ENCODE assay signal across 9 cellular contexts in the genomic region with DNA sequence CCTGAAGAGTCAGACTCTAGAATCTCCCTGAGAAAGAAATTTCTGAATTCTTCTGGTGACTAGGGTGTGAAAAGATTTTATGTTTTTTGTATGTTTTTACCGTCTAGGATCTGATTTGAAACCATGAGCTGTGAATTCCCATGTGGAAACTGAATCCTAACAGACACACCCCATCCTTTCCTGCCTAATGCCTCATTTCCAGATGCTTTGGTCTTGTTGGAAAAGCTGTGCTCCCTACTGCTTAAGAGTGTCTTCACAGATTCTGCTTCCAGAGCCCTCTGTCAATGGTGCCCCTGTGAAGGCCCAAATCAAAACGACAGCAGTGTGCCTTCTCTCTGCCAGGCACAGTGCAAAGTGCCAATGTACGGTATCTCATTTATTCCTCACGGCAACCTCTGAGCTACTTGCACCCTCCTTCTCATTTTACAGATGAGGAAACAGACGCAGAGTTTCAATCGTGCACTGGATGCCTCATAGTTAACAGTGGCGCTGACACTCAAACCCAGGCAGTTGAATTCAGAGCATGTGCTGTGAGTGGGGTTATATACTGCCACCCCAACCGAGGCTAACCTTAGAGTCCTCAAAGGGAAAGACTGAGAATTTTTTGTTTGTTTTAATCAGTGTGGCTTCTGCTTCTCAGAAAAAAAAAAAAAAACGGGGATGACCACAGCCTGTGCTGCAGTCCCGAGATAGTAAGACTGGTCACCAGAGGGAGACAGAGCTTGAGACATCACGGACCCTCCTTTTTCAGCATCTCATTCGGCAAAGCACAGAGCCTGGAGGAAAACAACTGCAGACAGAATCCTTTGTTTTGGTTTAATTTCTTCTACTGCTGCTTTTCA.
DNase-seq lines count a peak whose midpoint lies in the region; ATAC-seq, FAIRE-seq and TF ChIP-seq lines count a peak whose summit lies in the region.
"Had no signal": no experiment of that assay in that cellular context is flagged by ENCODE, and none has a peak within 500 bp of the region (broad histone marks: within the 10 kb centered on the region; RNA-seq: fewer than 3 reads in every experiment).

No MANE protein-coding gene starts in this region.

- intact Hi-C loops in kidney (cut with DNase I) (no loop called here), transverse colon (cut with DNase I; ENCODE audit: low total_unique reads) (loop anchor here (10.0 kb wide), 1 partner anchor 874 kb away; no protein-coding TSS in a partner anchor)

- H3K27me3 ChIP-seq in transverse colon = no peaks in the 10 kb centered on the region

- 59 to 60% methylated on average over 1 to 12 of the region's 12 CpGs for WGBS in transverse colon (ENCODE audit: low coverage in 1 of 2), 2 donors

- H3K4me3 Mint-ChIP-seq in stimulated activated naive CD8-positive, alpha-beta T cell treated with anti-CD3 and anti-CD28 coated beads, Interleukin-15, amount 100 ng/mL, for 72 hours = no peak overlapping the region
- H3K4me3 Mint-ChIP-seq: dendritic cell treated with granulocyte-macrophage colony-stimulating factor and Interleukin-4, amounts not matched to agents 40 ng/mL and 50 ng/mL, for 4 days had no signal

- H3K9me3 ChIP-seq in kidney (ENCODE audit: control insufficient read depth in 1 of 2, low read length in 2 of 2) (no peaks in the 10 kb centered on the region), transverse colon (no peaks in the 10 kb centered on the region)

- TF ChIP-seq POLR2A in transverse colon (IDR thresholded peaks at IDR 0.05) = no peak

- in situ Hi-C loops in astrocyte of the spinal cord (cut with HindIII; ENCODE audit: low sequenced_read_pairs) (no loop called here), transverse colon (cut with MboI; ENCODE audit: low pct_ligation_motif_present in 1 of 4, low pct_unique_long_range_greater_than_20kb in 1 of 4, low sequenced_read_pairs in 3 of 4) (loop anchor here in 3 of 4 donors (25.0 kb wide), 4 partner anchors 837 to 1112 kb away; no protein-coding TSS in a partner anchor)

- H3K27me3 Mint-ChIP-seq in stimulated activated naive CD8-positive, alpha-beta T cell treated with anti-CD3 and anti-CD28 coated beads, Interleukin-15, amount 100 ng/mL, for 72 hours = peaks cover 15% of the 10 kb centered on the region

- no peak overlapping the region for H3K27ac ChIP-seq in kidney (ENCODE audit: low read depth in 2 of 2, low read length in 2 of 2)
- no peak overlapping the region for H3K27ac ChIP-seq in transverse colon

- no peak for TF ChIP-seq EP300 in transverse colon (IDR thresholded peaks at IDR 0.05; ENCODE audit: low read depth)

- H3K9me3 Mint-ChIP-seq in stimulated activated naive CD8-positive, alpha-beta T cell treated with anti-CD3 and anti-CD28 coated beads, Interleukin-15, amount 100 ng/mL, for 72 hours = no peaks in the 10 kb centered on the region
- H3K9me3 Mint-ChIP-seq: dendritic cell treated with granulocyte-macrophage colony-stimulating factor and Interleukin-4, amounts not matched to agents 40 ng/mL and 50 ng/mL, for 4 days had no signal

- H3K9ac ChIP-seq in kidney (ENCODE audit: low read length in 2 of 2) = no peak overlapping the region

- no peak overlapping the region for H3K27ac Mint-ChIP-seq in stimulated activated naive CD8-positive, alpha-beta T cell treated with anti-CD3 and anti-CD28 coated beads, Interleukin-15, amount 100 ng/mL, for 72 hours
- H3K27ac Mint-ChIP-seq: dendritic cell treated with granulocyte-macrophage colony-stimulating factor and Interleukin-4, amounts not matched to agents 40 ng/mL and 50 ng/mL, for 4 days had no signal

- H3K36me3 ChIP-seq in kidney (ENCODE audit: control insufficient read depth in 1 of 2, insufficient read depth in 2 of 2, low read length in 2 of 2) = no peaks in the 10 kb centered on the region
- H3K36me3 ChIP-seq in transverse colon = no peaks in the 10 kb centered on the region

- H3K4me1 ChIP-seq in kidney (ENCODE audit: control insufficient read depth in 1 of 2, insufficient read depth in 1 of 2, low read depth in 1 of 2, low read length in 2 of 2) = no peaks in the 10 kb centered on the region
- peaks cover 0 to 3% (median 0%) of the 10 kb centered on the region in 4 donors for H3K4me1 ChIP-seq in transverse colon

- H3K4me3 ChIP-seq in astrocyte of the spinal cord (ENCODE audit: low read depth, low read length) (no peak overlapping the region), kidney (ENCODE audit: low read length in 2 of 2) (no peak overlapping the region), transverse colon (no peak overlapping the region)

- H3K4me1 Mint-ChIP-seq in stimulated activated naive CD8-positive, alpha-beta T cell treated with anti-CD3 and anti-CD28 coated beads, Interleukin-15, amount 100 ng/mL, for 72 hours = no peaks in the 10 kb centered on the region

- DNase-seq in stimulated activated naive CD8-positive, alpha-beta T cell treated with anti-CD3 and anti-CD28 coated beads, Interleukin-15, amount 100 ng/mL, for 72 hours = peak in 1 of 2 donors; percentile 10
- DNase-seq in stimulated activated naive CD8-positive, alpha-beta T cell treated with anti-CD3 and anti-CD28 coated beads, Interleukin-15, Interleukin-2, amounts not matched to agents 100 U/mL and 50 U/mL, for 24 hours = no peak
- DNase-seq in MV-4-11 (lab: John Stamatoyannopoulos, UW) (peak; percentile 27), astrocyte of the spinal cord (ENCODE audit: low read depth, low spot score) (peak; percentile 60), kidney (no peak), transverse colon (no peak)

- FAIRE-seq in kidney (lab: Jason Lieb, UNC) = no peak

- TF ChIP-seq CTCF in astrocyte of the spinal cord (IDR thresholded peaks at IDR 0.05; ENCODE audit: low read depth, low read length) = peak; percentile 73
- TF ChIP-seq CTCF in kidney (IDR thresholded peaks at IDR 0.05; ENCODE audit: borderline replicate concordance, extremely low read depth, insufficient read depth) = peak; percentile 11
- TF ChIP-seq CTCF in transverse colon (IDR thresholded peaks at IDR 0.05) = peak in 3 of 5 experiments; percentile 15 to 36 (median 27)

- ATAC-seq in stimulated activated naive CD8-positive, alpha-beta T cell treated with anti-CD3 and anti-CD28 coated beads, Interleukin-15, amount 100 ng/mL, for 72 hours = peak; percentile 37
- no peak for ATAC-seq in stimulated activated naive CD8-positive, alpha-beta T cell treated with anti-CD3 and anti-CD28 coated beads, Interleukin-15, Interleukin-2, amounts not matched to agents 100 U/mL and 50 U/mL, for 24 hours
- ATAC-seq in HG03095 (IDR thresholded peaks at IDR 0.05; ENCODE audit: unreplicated experiment) (no peak), HG03175 (IDR thresholded peaks at IDR 0.05; ENCODE audit: unreplicated experiment) (no peak)

Comparison
In these comparisons a context has a peak if more than half of its experiments do, and no peak if none do; other contexts are left out.
1. DNase-seq: peak in MV-4-11 (single experiment) and astrocyte of the spinal cord (single experiment); none in stimulated activated naive CD8-positive, alpha-beta T cell treated with anti-CD3 and anti-CD28 coated beads, Interleukin-15, Interleukin-2, amounts not matched to agents 100 U/mL and 50 U/mL, for 24 hours (single experiment), kidney (single experiment) and transverse colon (single experiment).
2. CTCF ChIP-seq: peak in every context shown above with its lines; median percentile 73 in astrocyte of the spinal cord; 27 in transverse colon; 11 in kidney.